2 cellular contexts compared by ENCODE assay signal in genomic region chr19:45825917-45826893, GRCh38.
TF ChIP-seq lines count a peak whose summit lies in the region.

No MANE protein-coding gene starts in this region.

TF ChIP-seq in IMR-90, 13 proteins besides CTCF, POLR2A, EP300 and RAD21:
- TF ChIP-seq MAZ (IDR thresholded peaks at IDR 0.05; ENCODE audit: borderline replicate concordance, low read depth, low read length) (no peak), NFE2L2 (IDR thresholded peaks at IDR 0.05; ENCODE audit: low read depth, low read length) (no peak), SMC3 (IDR thresholded peaks at IDR 0.05; ENCODE audit: low read depth, low read length) (no peak), MAFK (IDR thresholded peaks at IDR 0.05; ENCODE audit: low read depth, low read length) (no peak), ELK1 (IDR thresholded peaks at IDR 0.05; ENCODE audit: borderline replicate concordance, low read depth, low read length) (no peak), RCOR1 (IDR thresholded peaks at IDR 0.05; ENCODE audit: insufficient replicate concordance, low read length) (no peak), USF2 (IDR thresholded peaks at IDR 0.05; ENCODE audit: low read depth, low read length) (no peak), CEBPB (IDR thresholded peaks at IDR 0.05; ENCODE audit: low read depth, low read length) (no peak), BHLHE40 (IDR thresholded peaks at IDR 0.05; ENCODE audit: low read depth, low read length) (no peak), FOS (IDR thresholded peaks at IDR 0.05; ENCODE audit: low read depth, low read length) (no peak), MXI1 (IDR thresholded peaks at IDR 0.05; ENCODE audit: borderline replicate concordance, low read depth, low read length) (no peak), RFX5 (IDR thresholded peaks at IDR 0.05; ENCODE audit: low read depth, low read length) (no peak), CHD1 (IDR thresholded peaks at IDR 0.05; ENCODE audit: low read depth, low read length) (no peak)

TF ChIP-seq in WTC11, 78 proteins besides CTCF, POLR2A, EP300 and RAD21:
- TF ChIP-seq HMGXB4 (CRISPR knock-in tag; IDR thresholded peaks at IDR 0.05) (no peak), USF1 (CRISPR knock-in tag; IDR thresholded peaks at IDR 0.05) (no peak), FOXP4 (CRISPR knock-in tag; IDR thresholded peaks at IDR 0.05) (no peak), ZNF423 (CRISPR knock-in tag; IDR thresholded peaks at IDR 0.05) (no peak), ESRRA (CRISPR knock-in tag; IDR thresholded peaks at IDR 0.05; ENCODE audit: borderline replicate concordance) (no peak), ZMAT4 (CRISPR knock-in tag; IDR thresholded peaks at IDR 0.05) (no peak), ARID4B (CRISPR knock-in tag; IDR thresholded peaks at IDR 0.05; ENCODE audit: borderline replicate concordance) (no peak), E2F4 (CRISPR knock-in tag; IDR thresholded peaks at IDR 0.05; ENCODE audit: borderline replicate concordance, low read depth) (no peak)
